ENCODE assay signal across 34 cellular contexts in genomic region chr15:87439090-87439489, GRCh38.
DNase-seq lines count a peak whose midpoint lies in the region; ATAC-seq, FAIRE-seq and TF ChIP-seq lines count a peak whose summit lies in the region.
"Had no signal": no experiment of that assay in that cellular context is flagged by ENCODE, and none has a peak within 500 bp of the region (broad histone marks: within the 10 kb centered on the region; RNA-seq: fewer than 3 reads in every experiment).

No MANE protein-coding gene starts in this region.

- no peak overlapping the region for H3K4ac ChIP-seq in IMR-90 (ENCODE audit: low read depth, low read length)

- H3K4me2 ChIP-seq in HepG2 (ENCODE audit: low read depth, low read length): no peak overlapping the region
- no peak overlapping the region for H3K4me2 ChIP-seq in A549
- no peak overlapping the region for H3K4me2 ChIP-seq in IMR-90 (ENCODE audit: low read depth, low read length)
- H3K4me2 ChIP-seq in K562 (ENCODE audit: insufficient read depth, low read length): no peak overlapping the region
- H3K4me2 ChIP-seq: BLaER1; BLaER1 treated with 17β-estradiol and CSF1 and Interleukin-3, amounts not matched to agents 10 nM and 100 nM had no signal

- POLR2A ChIA-PET in HepG2 (lab: Yijun Ruan, JAX): no interaction called here
- POLR2A ChIA-PET in A549 (lab: Yijun Ruan, JAX): no interaction called here
- POLR2A ChIA-PET in IMR-90 (lab: Charles Lee; ENCODE audit: unreplicated experiment): no interaction called here
- POLR2A ChIA-PET in K562 (lab: Yijun Ruan, JAX): no interaction called here

- no peak for TF ChIP-seq RAD21 in HepG2 (CRISPR knock-in tag; IDR thresholded peaks at IDR 0.05)
- TF ChIP-seq RAD21 in A549 (conservative IDR thresholded peaks at IDR 0.05 in 1 of 2, IDR thresholded peaks at IDR 0.05 in 1 of 2): no peak
- TF ChIP-seq RAD21 in IMR-90 (IDR thresholded peaks at IDR 0.05; ENCODE audit: low read length): no peak
- TF ChIP-seq RAD21 in K562 (CRISPR knock-in tag; conservative IDR thresholded peaks at IDR 0.05 in 1 of 2, IDR thresholded peaks at IDR 0.05 in 1 of 2): no peak

- no peak overlapping the region for H3K23ac ChIP-seq in IMR-90 (ENCODE audit: low read depth, low read length)

- no peak overlapping the region for H4K91ac ChIP-seq in IMR-90 (ENCODE audit: insufficient read depth, low read depth, low read length)

- H3K9me3 ChIP-seq in HepG2 (ENCODE audit: low read length): peaks cover 82% of the 10 kb centered on the region
- no peaks in the 10 kb centered on the region for H3K9me3 ChIP-seq in right lobe of liver
- H3K9me3 ChIP-seq in A549: no peaks in the 10 kb centered on the region; the same call in 1 of the 3 replicates
- peaks cover 2% of the 10 kb centered on the region; the same call in 1 of the 2 replicates for H3K9me3 ChIP-seq in IMR-90 (ENCODE audit: control insufficient read depth, insufficient read depth, low read length)
- no peaks in the 10 kb centered on the region for H3K9me3 ChIP-seq in K562 (replicated peaks; ENCODE audit: control insufficient read depth, insufficient read depth, low read depth, low read length)
- H3K9me3 ChIP-seq: BE2C; BLaER1; BLaER1 treated with 17β-estradiol and CSF1 and Interleukin-3, amounts not matched to agents 10 nM and 100 nM; Caco-2 had no signal

- no peak overlapping the region for H3K18ac ChIP-seq in IMR-90 (ENCODE audit: low read depth, low read length)

- no peak overlapping the region for H2BK120ac ChIP-seq in IMR-90 (ENCODE audit: low read depth, low read length)

- no peak for TF ChIP-seq POLR2A in HepG2 (IDR thresholded peaks at IDR 0.05; ENCODE audit: insufficient read depth in 1 of 2, low read depth in 2 of 2, low read length in 2 of 2)
- no peak for TF ChIP-seq POLR2A in right lobe of liver (IDR thresholded peaks at IDR 0.05)
- no peak for TF ChIP-seq POLR2A in A549 (IDR thresholded peaks at IDR 0.05; ENCODE audit: low read length)
- TF ChIP-seq POLR2A in IMR-90 (IDR thresholded peaks at IDR 0.05; ENCODE audit: low read depth, low read length): no peak
- no peak for TF ChIP-seq POLR2A in K562 (conservative IDR thresholded peaks at IDR 0.05)

- H3K14ac ChIP-seq in IMR-90 (replicated peaks; ENCODE audit: low read depth, low read length): no peak overlapping the region

- H2BK5ac ChIP-seq in IMR-90 (ENCODE audit: low read depth, low read length, poor library complexity, severe bottlenecking): no peak overlapping the region

- no peak overlapping the region for H3K56ac ChIP-seq in IMR-90 (ENCODE audit: extremely low read depth, insufficient read depth, low read length)

- no peak overlapping the region for H3K27ac ChIP-seq in HepG2 (ENCODE audit: extremely low read length, insufficient read depth, low read length)
- no peak overlapping the region for H3K27ac ChIP-seq in right lobe of liver
- no peak overlapping the region for H3K27ac ChIP-seq in A549
- H3K27ac ChIP-seq in IMR-90 (ENCODE audit: insufficient read depth, low read length): no peak overlapping the region
- no peak overlapping the region for H3K27ac ChIP-seq in K562 (ENCODE audit: extremely low read depth, low read depth, low read length)
- H3K27ac ChIP-seq: 22Rv1; BLaER1; BLaER1 treated with 17β-estradiol and CSF1 and Interleukin-3, amounts not matched to agents 10 nM and 100 nM; C4-2B had no signal

- H3K36me3 ChIP-seq in HepG2 (replicated peaks in 1 of 2; ENCODE audit: control insufficient read depth in 1 of 2, insufficient read depth in 2 of 2, low read length in 2 of 2): no peaks in the 10 kb centered on the region
- H3K36me3 ChIP-seq in right lobe of liver: no peaks in the 10 kb centered on the region
- H3K36me3 ChIP-seq in IMR-90 (ENCODE audit: control insufficient read depth, insufficient read depth, low read length): no peaks in the 10 kb centered on the region
- no peaks in the 10 kb centered on the region for H3K36me3 ChIP-seq in K562 (ENCODE audit: control insufficient read depth, insufficient read depth, low read length)
- H3K36me3 ChIP-seq: BE2C; BLaER1; BLaER1 treated with 17β-estradiol and CSF1 and Interleukin-3, amounts not matched to agents 10 nM and 100 nM had no signal

- no peak overlapping the region for H4K5ac ChIP-seq in IMR-90 (ENCODE audit: low read depth, low read length)

- no peak for ATAC-seq in HepG2
- no peak for ATAC-seq in right lobe of liver
- no peak for ATAC-seq in A549
- ATAC-seq in IMR-90 (ENCODE audit: low read depth): no peak
- no peak for ATAC-seq in K562
- no peak for ATAC-seq in GM19467 (IDR thresholded peaks at IDR 0.05; ENCODE audit: unreplicated experiment)
- no peak for ATAC-seq in GM21737 (IDR thresholded peaks at IDR 0.05; ENCODE audit: unreplicated experiment)
- ATAC-seq: CD8-positive, alpha-beta T cell had no signal

- no peak for TF ChIP-seq EP300 in HepG2 (IDR thresholded peaks at IDR 0.05; ENCODE audit: low read depth in 2 of 2, low read length in 2 of 2)
- TF ChIP-seq EP300 in HepG2 (CRISPR knock-in tag; IDR thresholded peaks at IDR 0.05; ENCODE audit: borderline replicate concordance): no peak
- TF ChIP-seq EP300 in A549 (IDR thresholded peaks at IDR 0.05): no peak
- no peak for TF ChIP-seq EP300 in K562 (IDR thresholded peaks at IDR 0.05; ENCODE audit: low read length)

- no peaks in the 10 kb centered on the region for H3K79me2 ChIP-seq in HepG2 (ENCODE audit: insufficient read depth, low read length)
- H3K79me2 ChIP-seq in K562 (ENCODE audit: control insufficient read depth, insufficient read depth, low read length): no peaks in the 10 kb centered on the region

- CTCF ChIA-PET in HepG2 (lab: Yijun Ruan, JAX; ENCODE audit: low intra/inter-chr PET ratio, low total read pairs) (no interaction called here), A549 (lab: Yijun Ruan, JAX) (no interaction called here), IMR-90 (lab: Yijun Ruan, JAX) (no interaction called here), K562 (lab: Yijun Ruan, JAX; ENCODE audit: low intra/inter-chr PET ratio) (no interaction called here)

- in situ Hi-C loops in HepG2 (cut with HindIII; ENCODE audit: extremely low pct_ligation_motif_present, low pct_unique_long_range_greater_than_20kb) (no loop called here), IMR-90 (cut with MboI; ENCODE audit: low sequenced_read_pairs) (no loop called here), K562 (cut with MboI) (no loop called here)

- BruUV-seq in HepG2 (replicated peaks; lab: Mats Ljungman, UMichigan): no TSS peak
- no TSS peak for BruUV-seq in IMR-90 (replicated peaks; lab: Mats Ljungman, UMichigan)
- BruUV-seq in K562 (replicated peaks; lab: Mats Ljungman, UMichigan): no TSS peak

- no peak overlapping the region for H2BK15ac ChIP-seq in IMR-90 (ENCODE audit: low read depth, low read length)

- H4K20me1 ChIP-seq in HepG2 (ENCODE audit: insufficient read depth, low read length) (no peaks in the 10 kb centered on the region), IMR-90 (ENCODE audit: insufficient read depth, low read length) (no peaks in the 10 kb centered on the region), K562 (replicated peaks; ENCODE audit: control insufficient read depth, insufficient read depth, low read length) (no peaks in the 10 kb centered on the region)
- H4K20me1 ChIP-seq: BLaER1; BLaER1 treated with 17β-estradiol and CSF1 and Interleukin-3, amounts not matched to agents 10 nM and 100 nM had no signal

- H3K4me3 ChIP-seq in HepG2 (replicated peaks in 1 of 3; ENCODE audit: insufficient read depth in 1 of 3, low read depth in 2 of 3, low read length in 3 of 3) (no peak overlapping the region), right lobe of liver (no peak overlapping the region), A549 (no peak overlapping the region), IMR-90 (ENCODE audit: insufficient read depth, low read depth, low read length) (no peak overlapping the region), K562 (no peak overlapping the region)
- H3K4me3 ChIP-seq: BLaER1; BLaER1 treated with 17β-estradiol and CSF1 and Interleukin-3, amounts not matched to agents 10 nM and 100 nM had no signal

- no peak overlapping the region for H4K8ac ChIP-seq in IMR-90 (ENCODE audit: low read depth in 2 of 2, low read length in 2 of 2)

- H3K79me1 ChIP-seq in IMR-90 (ENCODE audit: low read depth in 1 of 2, low read length in 2 of 2): no peaks in the 10 kb centered on the region

- H3K27me3 ChIP-seq in HepG2 (ENCODE audit: control insufficient read depth in 1 of 2, insufficient read depth in 2 of 2, low read length in 2 of 2): no peaks in the 10 kb centered on the region
- no peaks in the 10 kb centered on the region for H3K27me3 ChIP-seq in right lobe of liver
- no peaks in the 10 kb centered on the region for H3K27me3 ChIP-seq in IMR-90 (ENCODE audit: control insufficient read depth, insufficient read depth, low read length)
- no peaks in the 10 kb centered on the region for H3K27me3 ChIP-seq in K562 (ENCODE audit: control insufficient read depth in 2 of 2, insufficient read depth in 2 of 2, low read length in 2 of 2)
- H3K27me3 ChIP-seq: BE2C; BLaER1; BLaER1 treated with 17β-estradiol and CSF1 and Interleukin-3, amounts not matched to agents 10 nM and 100 nM had no signal

- 3% methylated on average over 2 of the region's 2 CpGs for WGBS in HepG2 (ENCODE audit: low lambda C conversion rate)
- WGBS in right lobe of liver (ENCODE audit: insufficient coverage, low coverage, low lambda C conversion rate, missing lambda C conversion rate): 55% methylated on average over 2 of the region's 2 CpGs
- WGBS in A549 (ENCODE audit: missing lambda C conversion rate): 8% methylated on average over 2 of the region's 2 CpGs
- WGBS in IMR-90 (ENCODE audit: extremely low coverage in 2 of 2, insufficient read length in 1 of 2), 2 experiments: no CpG with 5 or more reads among the region's 2 CpGs
- WGBS in K562 (ENCODE audit: insufficient coverage, low coverage, missing lambda C conversion rate): 51% methylated on average over 2 of the region's 2 CpGs

- H2AK9ac ChIP-seq in IMR-90 (replicated peaks; ENCODE audit: low read depth, low read length, poor library complexity): no peak overlapping the region

- no peaks in the 10 kb centered on the region for H3K9me1 ChIP-seq in IMR-90 (ENCODE audit: insufficient read depth, low read length)
- H3K9me1 ChIP-seq in K562 (ENCODE audit: control insufficient read depth, insufficient read depth, low read length): no peaks in the 10 kb centered on the region

- H3K4me1 ChIP-seq in HepG2 (ENCODE audit: insufficient read depth, low read length) (no peaks in the 10 kb centered on the region), right lobe of liver (no peaks in the 10 kb centered on the region), A549 (no peaks in the 10 kb centered on the region), IMR-90 (ENCODE audit: control insufficient read depth, insufficient read depth, low read length) (no peaks in the 10 kb centered on the region), K562 (replicated peaks in 1 of 2; ENCODE audit: control insufficient read depth in 2 of 2, insufficient read depth in 2 of 2, low read length in 2 of 2) (no peaks in the 10 kb centered on the region)
- H3K4me1 ChIP-seq: BE2C, BLaER1, Caco-2 had no signal

- TF ChIP-seq CTCF in HepG2 (CRISPR knock-in tag; IDR thresholded peaks at IDR 0.05): no peak
- TF ChIP-seq CTCF in right lobe of liver (IDR thresholded peaks at IDR 0.05): no peak
- no peak for TF ChIP-seq CTCF in A549 (IDR thresholded peaks at IDR 0.05)
- no peak for TF ChIP-seq CTCF in IMR-90 (conservative IDR thresholded peaks at IDR 0.05; ENCODE audit: low read depth, low read length)
- TF ChIP-seq CTCF in K562 (IDR thresholded peaks at IDR 0.05 in 2 of 3, conservative IDR thresholded peaks at IDR 0.05 in 1 of 3; ENCODE audit: insufficient read depth in 2 of 3, low read depth in 1 of 3, low read length in 3 of 3): no peak

- H2AFZ ChIP-seq in HepG2 (ENCODE audit: low read length): no peak overlapping the region
- H2AFZ ChIP-seq in IMR-90 (replicated peaks; ENCODE audit: low read length, poor library complexity): no peak overlapping the region
- no peak overlapping the region for H2AFZ ChIP-seq in K562 (ENCODE audit: low read depth, low read length)

- FAIRE-seq in HepG2 (lab: Jason Lieb, UNC): no peak
- no peak for FAIRE-seq in A549 (lab: Jason Lieb, UNC)
- peak; percentile 49 for FAIRE-seq in K562 (lab: Jason Lieb, UNC)
- FAIRE-seq: A204.1, D721Med had no signal

- DNase-seq in HepG2 (ENCODE audit: low spot score): no peak
- DNase-seq in right lobe of liver: no peak
- DNase-seq in A549 (ENCODE audit: low read depth in 1 of 2, low spot score in 1 of 2): no peak
- DNase-seq in IMR-90: no peak
- no peak for DNase-seq in K562 (ENCODE audit: extremely low read depth in 1 of 4, low spot score in 3 of 4)
- no peak for DNase-seq in activated gamma-delta T cell treated with Interleukin-2 at 50 U/mL for 16 hours
- DNase-seq: 8988T; ACHN; AML-193; BE2C; C1 segment of cervical spinal cord; Caco-2; Calu3; CD4-positive, alpha-beta memory T cell; CD4-positive, alpha-beta T cell; CD4-positive, CD25-positive, alpha-beta regulatory T cell; CD8-positive, alpha-beta memory T cell; CD8-positive, alpha-beta T cell; COR-L47; DMS 273 treated with DMSO at 0.1 percent for 48 hours; DMS153; DMS53; DMS79; DMS79 treated with DMSO at 0.1 percent for 48 hours; DND-41; EL had no signal

- intact Hi-C loops in HepG2 (cut with micrococcal nuclease; ENCODE audit: unreplicated experiment): no loop called here
- intact Hi-C loops in right lobe of liver (cut with DNase I): no loop called here
- intact Hi-C loops in IMR-90 (cut with micrococcal nuclease): no loop called here
- intact Hi-C loops in K562 (cut with micrococcal nuclease): no loop called here

- dilution Hi-C loops in IMR-90 (cut with HindIII; ENCODE audit: low sequenced_read_pairs, unreplicated experiment): no loop called here

- H2AK5ac ChIP-seq in IMR-90 (ENCODE audit: low read depth, low read length): no peak overlapping the region

- H2BK20ac ChIP-seq in IMR-90 (ENCODE audit: low read depth, low read length): no peak overlapping the region

- H3K9ac ChIP-seq in HepG2 (ENCODE audit: insufficient read depth, low read depth, low read length) (no peak overlapping the region), IMR-90 (ENCODE audit: low read depth, low read length) (no peak overlapping the region), K562 (ENCODE audit: insufficient read depth in 1 of 2, low read depth in 2 of 2, low read length in 2 of 2) (no peak overlapping the region)
- H3K9ac ChIP-seq: BLaER1; BLaER1 treated with 17β-estradiol and CSF1 and Interleukin-3, amounts not matched to agents 10 nM and 100 nM had no signal

Comparison
In these comparisons a context has a peak if more than half of its experiments do, and no peak if none do; other contexts are left out.
1. Of the 241 proteins assayed by ChIP-seq in both HepG2 and K562: peak only in HepG2: MAFF; only in K562: none; in both: none; in neither: 239; mixed calls (peak in some experiments, not most) for 1.